Comparison of ENCODE assay signal across 8 cellular contexts in genomic region chr12:12613334-12613733, GRCh38. TPM values are rescaled to one million over a fixed set of nuclear protein-coding genes. Genes with fewer than 3 reads are reported as not detected.
DNase-seq lines count a peak whose midpoint lies in the region; ATAC-seq and TF ChIP-seq lines count a peak whose summit lies in the region.

No MANE protein-coding gene starts in this region.

- no peaks in the 10 kb centered on the region for H3K9me2 ChIP-seq in OCI-LY1 (ENCODE audit: low read depth, low read length)

- TF ChIP-seq CTCF in OCI-LY1 (IDR thresholded peaks at IDR 0.05; ENCODE audit: low read length): no peak
- no peak for TF ChIP-seq CTCF in progenitor cell of endocrine pancreas (IDR thresholded peaks at IDR 0.05; ENCODE audit: unreplicated experiment)

- H3K4me1 Mint-ChIP-seq in dendritic cell treated with granulocyte-macrophage colony-stimulating factor and Interleukin-4, amounts not matched to agents 40 ng/mL and 50 ng/mL, for 4 days (ENCODE audit: low read depth): peaks cover 68% of the 10 kb centered on the region
- peaks cover 31% of the 10 kb centered on the region for H3K4me1 Mint-ChIP-seq in progenitor cell of endocrine pancreas (ENCODE audit: low read depth)

- no peaks in the 10 kb centered on the region for H3K27me3 ChIP-seq in OCI-LY1 (ENCODE audit: insufficient read depth, low read length)

- H3F3A ChIP-seq in OCI-LY1 (ENCODE audit: insufficient read depth, low read length): no peaks in the 10 kb centered on the region

- H2AFZ ChIP-seq in OCI-LY1 (ENCODE audit: low read length): no peak overlapping the region

- DNase-seq in ELR (ENCODE audit: low read depth) (peak; percentile 15), progenitor cell of endocrine pancreas (ENCODE audit: low spot score, unreplicated experiment) (no peak), DMS79 treated with DMSO at 0.1 percent for 48 hours (lab: John Stamatoyannopoulos, UW) (no peak), NCI-H146 treated with DMSO at 0.1 percent for 48 hours (lab: John Stamatoyannopoulos, UW; ENCODE audit: unreplicated experiment) (no peak)

- peaks cover 24% of the 10 kb centered on the region for H3K4me1 ChIP-seq in OCI-LY1 (ENCODE audit: insufficient read depth, low read length, severe bottlenecking)

- H3K36me3 Mint-ChIP-seq in dendritic cell treated with granulocyte-macrophage colony-stimulating factor and Interleukin-4, amounts not matched to agents 40 ng/mL and 50 ng/mL, for 4 days (ENCODE audit: low read depth): peaks cover 68% of the 10 kb centered on the region
- peaks cover 7% of the 10 kb centered on the region for H3K36me3 Mint-ChIP-seq in progenitor cell of endocrine pancreas (ENCODE audit: insufficient read depth)

- H3K4me3 Mint-ChIP-seq in dendritic cell treated with granulocyte-macrophage colony-stimulating factor and Interleukin-4, amounts not matched to agents 40 ng/mL and 50 ng/mL, for 4 days: peak overlapping the region; percentile 95
- peak overlapping the region; percentile 92 for H3K4me3 Mint-ChIP-seq in progenitor cell of endocrine pancreas (ENCODE audit: low read depth)

- no peaks in the 10 kb centered on the region for H4K20me1 ChIP-seq in OCI-LY1 (ENCODE audit: insufficient read depth, low read length)

- no peaks in the 10 kb centered on the region for H3K36me3 ChIP-seq in OCI-LY1 (ENCODE audit: insufficient read depth, low read length)

- intact Hi-C loops in dendritic cell treated with granulocyte-macrophage colony-stimulating factor and Interleukin-4, amounts not matched to agents 40 ng/mL and 50 ng/mL, for 4 days (cut with micrococcal nuclease): loop anchor here (1.0 to 5.0 kb wide), 3 partner anchors 9 to 51 kb away; partner anchors contain the start of gene DUSP16

- H3K4me2 ChIP-seq in OCI-LY1 (ENCODE audit: low read length): peak overlapping the region; percentile 44

- peak overlapping the region; percentile 35 for H3K4me3 ChIP-seq in OCI-LY1 (ENCODE audit: low read depth, low read length, poor library complexity, severe bottlenecking)

- H3K9ac ChIP-seq in OCI-LY1 (ENCODE audit: low read length): no peak overlapping the region

- H3K27ac Mint-ChIP-seq in dendritic cell treated with granulocyte-macrophage colony-stimulating factor and Interleukin-4, amounts not matched to agents 40 ng/mL and 50 ng/mL, for 4 days: peak overlapping the region; percentile 98
- H3K27ac Mint-ChIP-seq in progenitor cell of endocrine pancreas: peak overlapping the region; percentile 73

- H3K79me2 ChIP-seq in OCI-LY1 (ENCODE audit: insufficient read depth, low read length): no peaks in the 10 kb centered on the region

- H3K27me3 Mint-ChIP-seq in dendritic cell treated with granulocyte-macrophage colony-stimulating factor and Interleukin-4, amounts not matched to agents 40 ng/mL and 50 ng/mL, for 4 days: no peaks in the 10 kb centered on the region
- H3K27me3 Mint-ChIP-seq in progenitor cell of endocrine pancreas: no peaks in the 10 kb centered on the region

- ATAC-seq in GM18907 (IDR thresholded peaks at IDR 0.05; ENCODE audit: unreplicated experiment): no peak
- ATAC-seq in HG02870 (IDR thresholded peaks at IDR 0.05; ENCODE audit: unreplicated experiment): no peak

- no peaks in the 10 kb centered on the region for H3K9me3 Mint-ChIP-seq in dendritic cell treated with granulocyte-macrophage colony-stimulating factor and Interleukin-4, amounts not matched to agents 40 ng/mL and 50 ng/mL, for 4 days
- H3K9me3 Mint-ChIP-seq in progenitor cell of endocrine pancreas (ENCODE audit: low read depth): no peaks in the 10 kb centered on the region

- H3K9me3 ChIP-seq in OCI-LY1 (ENCODE audit: low read length): no peaks in the 10 kb centered on the region

- no peak overlapping the region for H3K27ac ChIP-seq in OCI-LY1 (ENCODE audit: low read depth, low read length, poor library complexity, severe bottlenecking)

RNA-seq across cellular contexts. Expression of gene CREBL2, which starts 1.7 kb away (rescaled TPM):
- total RNA-seq in progenitor cell of endocrine pancreas: 18.5 and 18.8 TPM in 2 replicates

RNA-seq across cellular contexts. Expression of gene DUSP16, which starts 50.7 kb away (rescaled TPM):
- 67.5 and 74.6 TPM in 2 replicates for total RNA-seq in progenitor cell of endocrine pancreas
